In the genomic region with DNA sequence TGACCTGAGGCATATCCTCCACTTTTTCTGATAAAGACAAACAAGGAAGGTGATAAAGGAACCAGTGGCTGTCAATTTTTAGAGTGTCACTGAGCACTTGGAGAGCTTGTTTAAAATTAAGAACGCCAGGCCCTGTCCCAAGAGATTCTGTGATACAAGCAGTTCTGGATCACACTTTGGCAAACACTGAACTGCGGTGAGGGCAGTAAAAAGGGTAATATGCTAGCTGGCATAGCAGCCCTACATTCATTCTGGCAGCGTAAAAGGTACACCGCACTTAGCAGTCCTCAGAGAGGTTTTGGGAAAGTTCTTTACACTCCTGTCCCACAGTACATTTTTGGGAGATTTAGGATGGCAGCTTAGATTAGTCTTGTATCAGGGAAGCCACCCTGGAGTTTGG, we compare ENCODE assay signal across 18 cellular contexts.
"Had no signal": no experiment of that assay in that cellular context is flagged by ENCODE, and none has a peak within 500 bp of the region (broad histone marks: within the 10 kb centered on the region; RNA-seq: fewer than 3 reads in every experiment).

No MANE protein-coding gene starts in this region.

- H3K9me3 ChIP-seq: mucosa of descending colon, neutrophil, right lobe of liver, suprapubic skin, thyroid gland, upper lobe of left lung, uterus had no signal

- DNase-seq: cortex of kidney; dorsolateral prefrontal cortex; effector CD8-positive, alpha-beta T cell; immature natural killer cell; naive thymus-derived CD8-positive, alpha-beta T cell; posterior cingulate gyrus; right lobe of liver; stimulated activated CD4-positive, alpha-beta T cell treated with anti-CD3 and anti-CD28 coated beads, Interleukin-4, amount 100 ng/mL, for 1 hour; stimulated activated CD8-positive, alpha-beta memory T cell treated with anti-CD3 and anti-CD28 coated beads, Interleukin-4, amount 100 ng/mL, for 48 hours; stimulated activated naive CD8-positive, alpha-beta T cell treated with anti-CD3 and anti-CD28 coated beads, Interleukin-15, Interleukin-2, amounts not matched to agents 100 U/mL and 50 U/mL, for 24 hours; thyroid gland; upper lobe of left lung; uterus had no signal

- H3K36me3 ChIP-seq: neutrophil, right lobe of liver, suprapubic skin, thyroid gland, upper lobe of left lung, uterus had no signal

- H3K27ac Mint-ChIP-seq: immature natural killer cell; naive thymus-derived CD8-positive, alpha-beta T cell; stimulated activated effector memory CD8-positive, alpha-beta T cell treated with anti-CD3 and anti-CD28 coated beads, Interleukin-12 subunit alpha, Interleukin-12 subunit beta, amount 100 ng/mL, for 72 hours had no signal

- H3K9me3 Mint-ChIP-seq: naive thymus-derived CD8-positive, alpha-beta T cell; stimulated activated effector memory CD8-positive, alpha-beta T cell treated with anti-CD3 and anti-CD28 coated beads, Interleukin-12 subunit alpha, Interleukin-12 subunit beta, amount 100 ng/mL, for 72 hours had no signal

- H3K36me3 Mint-ChIP-seq: immature natural killer cell; stimulated activated effector memory CD8-positive, alpha-beta T cell treated with anti-CD3 and anti-CD28 coated beads, Interleukin-12 subunit alpha, Interleukin-12 subunit beta, amount 100 ng/mL, for 72 hours had no signal

- H3K4me3 Mint-ChIP-seq: immature natural killer cell; naive thymus-derived CD8-positive, alpha-beta T cell; stimulated activated effector memory CD8-positive, alpha-beta T cell treated with anti-CD3 and anti-CD28 coated beads, Interleukin-12 subunit alpha, Interleukin-12 subunit beta, amount 100 ng/mL, for 72 hours had no signal

- H3K4me1 Mint-ChIP-seq: immature natural killer cell; stimulated activated effector memory CD8-positive, alpha-beta T cell treated with anti-CD3 and anti-CD28 coated beads, Interleukin-12 subunit alpha, Interleukin-12 subunit beta, amount 100 ng/mL, for 72 hours had no signal

- H3K4me1 ChIP-seq: right lobe of liver, thyroid gland, upper lobe of left lung, uterus had no signal

- ATAC-seq: esophagus mucosa; mucosa of descending colon; naive thymus-derived CD8-positive, alpha-beta T cell; right lobe of liver; stimulated activated effector memory CD8-positive, alpha-beta T cell treated with anti-CD3 and anti-CD28 coated beads, Interleukin-12 subunit alpha, Interleukin-12 subunit beta, amount 100 ng/mL, for 72 hours; stimulated activated naive CD8-positive, alpha-beta T cell treated with anti-CD3 and anti-CD28 coated beads, Interleukin-15, Interleukin-2, amounts not matched to agents 100 U/mL and 50 U/mL, for 24 hours had no signal

- H3K4me3 ChIP-seq: dorsolateral prefrontal cortex, mucosa of descending colon, right lobe of liver, suprapubic skin, thyroid gland, upper lobe of left lung, uterus had no signal

- H3K27ac ChIP-seq: neutrophil, right lobe of liver, suprapubic skin, thyroid gland, upper lobe of left lung, uterus had no signal

- H3K27me3 ChIP-seq: dorsolateral prefrontal cortex, right lobe of liver, suprapubic skin, thyroid gland, upper lobe of left lung, uterus had no signal
